ENCODE assay signal across 10 cellular contexts in genomic region chr6:112252571-112253504, GRCh38. TPM values are rescaled to one million over a fixed set of nuclear protein-coding genes. Genes with fewer than 3 reads are reported as not detected.
DNase-seq lines count a peak whose midpoint lies in the region; ATAC-seq and TF ChIP-seq lines count a peak whose summit lies in the region.
"Had no signal": no experiment of that assay in that cellular context is flagged by ENCODE, and none has a peak within 500 bp of the region (broad histone marks: within the 10 kb centered on the region; RNA-seq: fewer than 3 reads in every experiment).

No MANE protein-coding gene starts in this region.

- peak overlapping the region; percentile 52 for H3K4me3 ChIP-seq in hepatocyte
- peak overlapping the region; percentile 76 for H3K4me3 ChIP-seq in skeletal muscle satellite cell (ENCODE audit: low read length)

- H4K8ac ChIP-seq in H9 (replicated peaks; ENCODE audit: insufficient read length, low read depth, low read length): no peak overlapping the region

- H2BK120ac ChIP-seq in H9 (ENCODE audit: low read depth, low read length, poor library complexity, severe bottlenecking): no peak overlapping the region

- H3K9me3 ChIP-seq in H9 (ENCODE audit: control insufficient read depth, low read depth, low read length) (no peaks in the 10 kb centered on the region), hepatocyte (ENCODE audit: low read depth) (no peaks in the 10 kb centered on the region), skeletal muscle satellite cell (replicated peaks; ENCODE audit: low read length) (no peaks in the 10 kb centered on the region)

- H3K14ac ChIP-seq in H9 (ENCODE audit: insufficient read depth, low read length): no peak overlapping the region

- H2BK20ac ChIP-seq in H9 (ENCODE audit: low read depth, low read length, poor library complexity, severe bottlenecking): no peak overlapping the region

- H3K4me3 Mint-ChIP-seq in H9: peak overlapping the region; percentile 85 to 95
- peak overlapping the region; percentile 64 for H3K4me3 Mint-ChIP-seq in activated CD8-positive, alpha-beta T cell treated with anti-CD3 and anti-CD28 coated beads, Interleukin-2, amount 10 ng/mL, durations not matched to agents 7 days and 5 days

- H3K9ac ChIP-seq in H9 (ENCODE audit: extremely low read depth, insufficient read length, low read length) (no peak overlapping the region), skeletal muscle satellite cell (ENCODE audit: low read depth, low read length) (peak overlapping the region; percentile 70)

- H4K20me1 ChIP-seq in H9 (ENCODE audit: control insufficient read depth, insufficient read depth, insufficient read length) (no peaks in the 10 kb centered on the region), hepatocyte (ENCODE audit: insufficient read depth, poor library complexity, severe bottlenecking) (no peaks in the 10 kb centered on the region)

- H4K91ac ChIP-seq in H9 (ENCODE audit: insufficient read length, low read depth, low read length): no peak overlapping the region

- H3K4me1 ChIP-seq in H9 (ENCODE audit: insufficient read depth, low read length): peaks cover 6% of the 10 kb centered on the region; the same call in 1 of the 2 replicates
- H3K4me1 ChIP-seq in hepatocyte (ENCODE audit: insufficient read depth): peaks cover 8% of the 10 kb centered on the region
- H3K4me1 ChIP-seq in skeletal muscle satellite cell (ENCODE audit: control insufficient read depth, insufficient read depth, low read length): peaks cover 8% of the 10 kb centered on the region

- no peak overlapping the region for H2BK12ac ChIP-seq in H9 (ENCODE audit: insufficient read length, low read depth, low read length)

- TF ChIP-seq CTCF in H9 (conservative IDR thresholded peaks at IDR 0.05) (no peak), hepatocyte (IDR thresholded peaks at IDR 0.05; ENCODE audit: poor library complexity) (no peak)

- no peak overlapping the region for H3K27ac Mint-ChIP-seq in H9
- H3K27ac Mint-ChIP-seq in activated CD8-positive, alpha-beta T cell treated with anti-CD3 and anti-CD28 coated beads, Interleukin-2, amount 10 ng/mL, durations not matched to agents 7 days and 5 days: no peak overlapping the region

- H2BK15ac ChIP-seq in H9 (ENCODE audit: low read depth, low read length): no peak overlapping the region

- POLR2A ChIA-PET in activated CD8-positive, alpha-beta T cell treated with anti-CD3 and anti-CD28 coated beads, Interleukin-2, amount 10 ng/mL, durations not matched to agents 7 days and 5 days (lab: Charles Lee): interaction anchor here (1.4 kb wide), 1 partner anchor 17 kb away, joined by 5 read pairs; no protein-coding TSS in a partner anchor

- H3K56ac ChIP-seq in H9 (ENCODE audit: insufficient read length, low read depth, low read length): no peak overlapping the region

- H3K23ac ChIP-seq in H9 (ENCODE audit: insufficient read length, low read depth, low read length): no peak overlapping the region

- H3K27me3 ChIP-seq in H9 (ENCODE audit: insufficient read depth, low read length) (peaks cover 5% of the 10 kb centered on the region; the same call in 1 of the 2 replicates), hepatocyte (peaks cover 18% of the 10 kb centered on the region), skeletal muscle satellite cell (ENCODE audit: control insufficient read depth, insufficient read depth, low read length) (peaks cover 7% of the 10 kb centered on the region)

- H3K36me3 ChIP-seq in hepatocyte (replicated peaks; ENCODE audit: insufficient read depth, low read depth) (no peaks in the 10 kb centered on the region), skeletal muscle satellite cell (ENCODE audit: insufficient read depth, low read length) (no peaks in the 10 kb centered on the region)

- H4K5ac ChIP-seq in H9 (ENCODE audit: insufficient read length, low read depth, low read length): no peak overlapping the region

- peaks cover 12% of the 10 kb centered on the region for H3K23me2 ChIP-seq in H9 (ENCODE audit: insufficient read length, low read depth, low read length, poor library complexity, severe bottlenecking)

- no peak overlapping the region for H3K18ac ChIP-seq in H9 (ENCODE audit: insufficient read length, low read depth, low read length)

- H3K9me3 Mint-ChIP-seq in H9: no peaks in the 10 kb centered on the region
- H3K9me3 Mint-ChIP-seq in activated CD8-positive, alpha-beta T cell treated with anti-CD3 and anti-CD28 coated beads, Interleukin-2, amount 10 ng/mL, durations not matched to agents 7 days and 5 days (ENCODE audit: insufficient read depth): no peaks in the 10 kb centered on the region

- CTCF ChIA-PET in activated CD8-positive, alpha-beta T cell treated with anti-CD3 and anti-CD28 coated beads, Interleukin-2, amount 10 ng/mL, durations not matched to agents 7 days and 5 days (lab: Charles Lee): no interaction called here

- no peaks in the 10 kb centered on the region for H3K79me1 ChIP-seq in H9 (ENCODE audit: insufficient read depth, low read depth, low read length, poor library complexity, severe bottlenecking)

- peaks cover 16 to 22% of the 10 kb centered on the region in 2 experiments for H3K4me1 Mint-ChIP-seq in H9
- peaks cover 12% of the 10 kb centered on the region for H3K4me1 Mint-ChIP-seq in activated CD8-positive, alpha-beta T cell treated with anti-CD3 and anti-CD28 coated beads, Interleukin-2, amount 10 ng/mL, durations not matched to agents 7 days and 5 days (ENCODE audit: low read depth)

- DNase-seq in H9 (no peak), hepatocyte (ENCODE audit: low spot score) (no peak), KG1 (lab: John Stamatoyannopoulos, UW) (no peak), RPMI8226 (no peak)
- peak; percentile 7 for DNase-seq in activated CD8-positive, alpha-beta T cell treated with anti-CD3 and anti-CD28 coated beads, Interleukin-2, amount 10 ng/mL, durations not matched to agents 7 days and 5 days
- DNase-seq: activated effector memory CD4-positive, alpha-beta T cell treated with anti-CD3 and anti-CD28 coated beads, Interleukin-2, amount 50 U/mL, for 16 hours had no signal

- H3K4me2 ChIP-seq in H9 (ENCODE audit: insufficient read depth, insufficient read length, low read length) (peak overlapping the region; percentile 89), hepatocyte (peak overlapping the region; percentile 98), skeletal muscle satellite cell (ENCODE audit: low read length) (peak overlapping the region; percentile 94)

- no peaks in the 10 kb centered on the region for H3K9me2 ChIP-seq in hepatocyte (replicated peaks; ENCODE audit: insufficient read depth)

- H3K27ac ChIP-seq in H9 (ENCODE audit: insufficient read length, low read depth, low read length) (no peak overlapping the region), hepatocyte (peak overlapping the region; percentile 83)

- H3K27me3 Mint-ChIP-seq in H9 (ENCODE audit: low read depth): peaks cover 50% of the 10 kb centered on the region
- H3K27me3 Mint-ChIP-seq in activated CD8-positive, alpha-beta T cell treated with anti-CD3 and anti-CD28 coated beads, Interleukin-2, amount 10 ng/mL, durations not matched to agents 7 days and 5 days (ENCODE audit: low read depth): peaks cover 59% of the 10 kb centered on the region

- H3T11ph ChIP-seq in H9 (ENCODE audit: low read length): no peak overlapping the region

- no peak overlapping the region for H2BK5ac ChIP-seq in H9 (ENCODE audit: insufficient read length, low read length)

- H2AFZ ChIP-seq in H9 (ENCODE audit: low read length) (no peak overlapping the region), hepatocyte (peak overlapping the region; percentile 53)

- no peaks in the 10 kb centered on the region for H3K79me2 ChIP-seq in H9 (ENCODE audit: insufficient read depth, low read length)
- peaks cover 7% of the 10 kb centered on the region for H3K79me2 ChIP-seq in hepatocyte

- WGBS in H9 (ENCODE audit: extremely low coverage, insufficient read length, low lambda C conversion rate): no CpG with 5 or more reads among the region's 2 CpGs
- WGBS in hepatocyte (ENCODE audit: low lambda C conversion rate, missing lambda C conversion rate): 39% methylated on average over 2 of the region's 2 CpGs

- no peak for ATAC-seq in activated CD8-positive, alpha-beta T cell treated with anti-CD3 and anti-CD28 coated beads, Interleukin-2, amount 10 ng/mL, durations not matched to agents 7 days and 5 days
- ATAC-seq in GM19452 (IDR thresholded peaks at IDR 0.05; ENCODE audit: unreplicated experiment): no peak
- ATAC-seq in HG02610 (IDR thresholded peaks at IDR 0.05; ENCODE audit: unreplicated experiment): no peak

- no peak overlapping the region for H3K4ac ChIP-seq in H9 (ENCODE audit: low read depth, low read length)

- no peak overlapping the region for H2AK5ac ChIP-seq in H9 (ENCODE audit: insufficient read length, low read length)

- no peaks in the 10 kb centered on the region for H3K36me3 Mint-ChIP-seq in H9 (ENCODE audit: insufficient read depth in 1 of 3, low read depth in 3 of 3)
- H3K36me3 Mint-ChIP-seq in activated CD8-positive, alpha-beta T cell treated with anti-CD3 and anti-CD28 coated beads, Interleukin-2, amount 10 ng/mL, durations not matched to agents 7 days and 5 days (ENCODE audit: low read depth): no peaks in the 10 kb centered on the region

RNA-seq across cellular contexts. Expression of gene LAMA4, which starts 1.5 kb away (rescaled TPM):
- total RNA-seq in H9 (2021): 1.0 and 1.1 TPM in 2 replicates
- not detected for total RNA-seq in activated CD8-positive, alpha-beta T cell treated with anti-CD3 and anti-CD28 coated beads, Interleukin-2, amount 10 ng/mL, durations not matched to agents 7 days and 5 days
- total RNA-seq in hepatocyte: 18.9 and 19.1 TPM in 2 replicates
- 8.4 and 14.1 TPM in 2 replicates for polyA plus RNA-seq in hepatocyte
- 216 and 328 TPM in 2 replicates for total RNA-seq in skeletal muscle satellite cell (2012; rRNA removed)
- total RNA-seq: NCI-H460 had no signal
